1 cellular context compared by ENCODE assay signal in the genomic region with DNA sequence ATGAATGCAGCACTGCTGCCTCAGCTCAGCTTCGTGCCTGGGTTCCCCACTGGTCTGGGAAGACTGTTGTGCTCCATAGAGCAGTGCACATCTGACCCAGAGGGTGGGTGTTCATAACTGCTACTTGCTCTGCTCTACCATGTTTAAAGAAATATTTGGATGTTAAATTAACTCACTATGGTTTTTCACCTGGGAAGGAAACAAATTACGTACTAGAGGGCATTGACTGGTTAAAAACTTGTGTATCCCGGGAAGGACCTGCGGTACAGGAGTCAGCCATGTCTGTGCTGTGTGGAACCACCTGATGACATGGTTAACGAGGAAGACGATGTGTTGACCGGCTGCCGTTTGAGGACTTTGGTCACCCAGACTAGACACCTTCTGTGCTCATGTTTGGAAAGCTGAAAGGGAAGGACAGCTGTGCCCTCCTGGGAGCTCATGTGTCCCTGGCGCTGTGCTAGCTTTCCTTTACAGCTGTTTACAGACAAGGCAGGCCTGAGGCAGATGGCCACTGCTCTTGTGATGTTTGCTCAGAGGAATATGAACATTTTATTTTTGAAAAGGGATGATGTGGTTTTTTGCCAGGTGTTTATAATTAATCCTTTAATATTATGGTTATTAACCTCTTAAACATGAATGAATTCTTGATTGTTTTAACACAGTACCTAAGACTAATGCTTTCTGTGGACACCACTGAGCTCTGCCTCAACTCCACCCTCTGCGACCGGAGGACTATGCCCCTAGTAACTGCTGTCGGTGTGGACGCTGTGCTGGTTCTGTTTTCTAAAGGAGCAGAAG.
A peak's percentile ranks its signal among the peaks of the same experiment; 100 is the strongest.
TF ChIP-seq lines count a peak whose summit lies in the region.

No MANE protein-coding gene starts in this region.

TF ChIP-seq in HepG2, 621 proteins besides CTCF, POLR2A, EP300 and RAD21 (continued from another document and continues in another):
- no peak for TF ChIP-seq ZNF10 (CRISPR knock-in tag; IDR thresholded peaks at IDR 0.05; ENCODE audit: borderline replicate concordance, low read depth)
- TF ChIP-seq, protein P1, sequence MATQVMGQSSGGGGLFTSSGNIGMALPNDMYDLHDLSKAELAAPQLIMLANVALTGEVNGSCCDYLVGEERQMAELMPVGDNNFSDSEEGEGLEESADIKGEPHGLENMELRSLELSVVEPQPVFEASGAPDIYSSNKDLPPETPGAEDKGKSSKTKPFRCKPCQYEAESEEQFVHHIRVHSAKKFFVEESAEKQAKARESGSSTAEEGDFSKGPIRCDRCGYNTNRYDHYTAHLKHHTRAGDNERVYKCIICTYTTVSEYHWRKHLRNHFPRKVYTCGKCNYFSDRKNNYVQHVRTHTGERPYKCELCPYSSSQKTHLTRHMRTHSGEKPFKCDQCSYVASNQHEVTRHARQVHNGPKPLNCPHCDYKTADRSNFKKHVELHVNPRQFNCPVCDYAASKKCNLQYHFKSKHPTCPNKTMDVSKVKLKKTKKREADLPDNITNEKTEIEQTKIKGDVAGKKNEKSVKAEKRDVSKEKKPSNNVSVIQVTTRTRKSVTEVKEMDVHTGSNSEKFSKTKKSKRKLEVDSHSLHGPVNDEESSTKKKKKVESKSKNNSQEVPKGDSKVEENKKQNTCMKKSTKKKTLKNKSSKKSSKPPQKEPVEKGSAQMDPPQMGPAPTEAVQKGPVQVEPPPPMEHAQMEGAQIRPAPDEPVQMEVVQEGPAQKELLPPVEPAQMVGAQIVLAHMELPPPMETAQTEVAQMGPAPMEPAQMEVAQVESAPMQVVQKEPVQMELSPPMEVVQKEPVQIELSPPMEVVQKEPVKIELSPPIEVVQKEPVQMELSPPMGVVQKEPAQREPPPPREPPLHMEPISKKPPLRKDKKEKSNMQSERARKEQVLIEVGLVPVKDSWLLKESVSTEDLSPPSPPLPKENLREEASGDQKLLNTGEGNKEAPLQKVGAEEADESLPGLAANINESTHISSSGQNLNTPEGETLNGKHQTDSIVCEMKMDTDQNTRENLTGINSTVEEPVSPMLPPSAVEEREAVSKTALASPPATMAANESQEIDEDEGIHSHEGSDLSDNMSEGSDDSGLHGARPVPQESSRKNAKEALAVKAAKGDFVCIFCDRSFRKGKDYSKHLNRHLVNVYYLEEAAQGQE (IDR thresholded peaks at IDR 0.05; ENCODE audit: borderline replicate concordance in 1 of 2, low read depth in 1 of 2, low read length in 2 of 2): no peak
- TF ChIP-seq MLLT10 (CRISPR knock-in tag; IDR thresholded peaks at IDR 0.05): no peak
- TF ChIP-seq CERS6 (CRISPR knock-in tag; IDR thresholded peaks at IDR 0.05): no peak
- no peak for TF ChIP-seq ZNF124 (CRISPR knock-in tag; IDR thresholded peaks at IDR 0.05)
- TF ChIP-seq ZNF589 (CRISPR knock-in tag; conservative IDR thresholded peaks at IDR 0.05): no peak
- no peak for TF ChIP-seq RFX3 (CRISPR knock-in tag; IDR thresholded peaks at IDR 0.05)
- TF ChIP-seq GTF2F1 (IDR thresholded peaks at IDR 0.05; ENCODE audit: low read length): no peak
- TF ChIP-seq ZFP36L1 (CRISPR knock-in tag; IDR thresholded peaks at IDR 0.05): no peak
- TF ChIP-seq ZNF766 (CRISPR knock-in tag; IDR thresholded peaks at IDR 0.05; ENCODE audit: borderline replicate concordance): no peak
- no peak for TF ChIP-seq ZNF562 (CRISPR knock-in tag; IDR thresholded peaks at IDR 0.05; ENCODE audit: borderline replicate concordance)
- no peak for TF ChIP-seq SRSF9 (IDR thresholded peaks at IDR 0.05; ENCODE audit: borderline replicate concordance, insufficient read depth, low read depth, low read length, poor library complexity, severe bottlenecking)
- TF ChIP-seq, protein P2, sequence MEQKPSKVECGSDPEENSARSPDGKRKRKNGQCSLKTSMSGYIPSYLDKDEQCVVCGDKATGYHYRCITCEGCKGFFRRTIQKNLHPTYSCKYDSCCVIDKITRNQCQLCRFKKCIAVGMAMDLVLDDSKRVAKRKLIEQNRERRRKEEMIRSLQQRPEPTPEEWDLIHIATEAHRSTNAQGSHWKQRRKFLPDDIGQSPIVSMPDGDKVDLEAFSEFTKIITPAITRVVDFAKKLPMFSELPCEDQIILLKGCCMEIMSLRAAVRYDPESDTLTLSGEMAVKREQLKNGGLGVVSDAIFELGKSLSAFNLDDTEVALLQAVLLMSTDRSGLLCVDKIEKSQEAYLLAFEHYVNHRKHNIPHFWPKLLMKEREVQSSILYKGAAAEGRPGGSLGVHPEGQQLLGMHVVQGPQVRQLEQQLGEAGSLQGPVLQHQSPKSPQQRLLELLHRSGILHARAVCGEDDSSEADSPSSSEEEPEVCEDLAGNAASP (CRISPR knock-in tag; IDR thresholded peaks at IDR 0.05; ENCODE audit: borderline replicate concordance): peak; percentile 17; the same call in 1 of the 2 replicates
- no peak for TF ChIP-seq ZSCAN25 (CRISPR knock-in tag; IDR thresholded peaks at IDR 0.05)
- 0 out of 2 replicates have a peak, but pooled peaks have one; percentile 4 for TF ChIP-seq CEBPG (CRISPR knock-in tag; IDR thresholded peaks at IDR 0.05)
- no peak for TF ChIP-seq ZFP62 (CRISPR knock-in tag; IDR thresholded peaks at IDR 0.05)
- no peak for TF ChIP-seq NCOA5 (CRISPR knock-in tag; IDR thresholded peaks at IDR 0.05)
- TF ChIP-seq SALL2 (CRISPR knock-in tag; IDR thresholded peaks at IDR 0.05): no peak
- no peak for TF ChIP-seq ZNF615 (CRISPR knock-in tag; IDR thresholded peaks at IDR 0.05; ENCODE audit: borderline replicate concordance)
- TF ChIP-seq PHF20 (CRISPR knock-in tag; IDR thresholded peaks at IDR 0.05): 0 out of 2 replicates have a peak, but pooled peaks have one; percentile 33
- TF ChIP-seq SALL1 (CRISPR knock-in tag; IDR thresholded peaks at IDR 0.05): peak; percentile 88
- TF ChIP-seq JUND (CRISPR knock-in tag; IDR thresholded peaks at IDR 0.05): no peak
- no peak for TF ChIP-seq ZBTB3 (CRISPR knock-in tag; IDR thresholded peaks at IDR 0.05; ENCODE audit: borderline replicate concordance, low read depth)
- no peak for TF ChIP-seq ZNF337 (CRISPR knock-in tag; IDR thresholded peaks at IDR 0.05; ENCODE audit: borderline replicate concordance, low read depth)
- 0 out of 2 replicates have a peak, but pooled peaks have one; percentile 12 for TF ChIP-seq POGZ (CRISPR knock-in tag; IDR thresholded peaks at IDR 0.05)
- TF ChIP-seq MTF1 (CRISPR knock-in tag; IDR thresholded peaks at IDR 0.05): no peak
- TF ChIP-seq RARA (CRISPR knock-in tag; IDR thresholded peaks at IDR 0.05): peak; percentile 80
- TF ChIP-seq ZNF331 (CRISPR knock-in tag; IDR thresholded peaks at IDR 0.05): no peak
- no peak for TF ChIP-seq ZNF543 (CRISPR knock-in tag; IDR thresholded peaks at IDR 0.05)
- TF ChIP-seq SP2 (CRISPR knock-in tag; IDR thresholded peaks at IDR 0.05): no peak
- no peak for TF ChIP-seq NPAS2 (CRISPR knock-in tag; IDR thresholded peaks at IDR 0.05; ENCODE audit: borderline replicate concordance)
- TF ChIP-seq ZNF577 (CRISPR knock-in tag; IDR thresholded peaks at IDR 0.05; ENCODE audit: borderline replicate concordance, low read depth): no peak
- no peak; the same call in 1 of the 2 replicates for TF ChIP-seq NR2F6 (IDR thresholded peaks at IDR 0.05)
- peak; percentile 59 for TF ChIP-seq NR2F6 (CRISPR knock-in tag; IDR thresholded peaks at IDR 0.05)
- TF ChIP-seq, protein P3, sequence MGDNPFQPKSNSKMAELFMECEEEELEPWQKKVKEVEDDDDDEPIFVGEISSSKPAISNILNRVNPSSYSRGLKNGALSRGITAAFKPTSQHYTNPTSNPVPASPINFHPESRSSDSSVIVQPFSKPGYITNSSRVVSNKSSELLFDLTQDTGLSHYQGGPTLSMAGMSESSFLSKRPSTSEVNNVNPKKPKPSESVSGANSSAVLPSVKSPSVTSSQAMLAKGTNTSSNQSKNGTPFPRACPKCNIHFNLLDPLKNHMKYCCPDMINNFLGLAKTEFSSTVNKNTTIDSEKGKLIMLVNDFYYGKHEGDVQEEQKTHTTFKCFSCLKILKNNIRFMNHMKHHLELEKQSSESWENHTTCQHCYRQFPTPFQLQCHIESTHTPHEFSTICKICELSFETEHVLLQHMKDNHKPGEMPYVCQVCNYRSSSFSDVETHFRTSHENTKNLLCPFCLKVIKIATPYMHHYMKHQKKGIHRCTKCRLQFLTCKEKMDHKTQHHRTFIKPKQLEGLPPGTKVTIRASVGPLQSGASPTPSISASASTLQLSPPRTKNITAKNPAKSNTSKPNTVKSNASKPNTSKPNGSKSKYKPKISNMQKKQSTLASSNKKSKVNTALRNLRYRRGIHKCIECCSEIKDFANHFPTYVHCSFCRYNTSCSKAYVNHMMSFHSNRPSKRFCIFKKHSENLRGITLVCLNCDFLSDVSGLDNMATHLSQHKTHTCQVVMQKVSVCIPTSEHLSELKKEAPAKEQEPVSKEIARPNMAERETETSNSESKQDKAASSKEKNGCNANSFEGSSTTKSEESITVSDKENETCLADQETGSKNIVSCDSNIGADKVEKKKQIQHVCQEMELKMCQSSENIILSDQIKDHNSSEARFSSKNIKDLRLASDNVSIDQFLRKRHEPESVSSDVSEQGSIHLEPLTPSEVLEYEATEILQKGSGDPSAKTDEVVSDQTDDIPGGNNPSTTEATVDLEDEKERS (CRISPR knock-in tag; IDR thresholded peaks at IDR 0.05): no peak
- 0 out of 2 replicates have a peak, but pooled peaks have one; percentile 21 for TF ChIP-seq ZNF225 (CRISPR knock-in tag; IDR thresholded peaks at IDR 0.05)
- TF ChIP-seq TCF7L2 (IDR thresholded peaks at IDR 0.05; ENCODE audit: low read depth, low read length): no peak
- no peak for TF ChIP-seq FOXP1 (IDR thresholded peaks at IDR 0.05)
- TF ChIP-seq FOXP1 (CRISPR knock-in tag; IDR thresholded peaks at IDR 0.05): peak; percentile 58; the same call in 1 of the 2 replicates
- TF ChIP-seq CENPT (CRISPR knock-in tag; IDR thresholded peaks at IDR 0.05; ENCODE audit: low read depth): no peak
- TF ChIP-seq AHDC1 (CRISPR knock-in tag; IDR thresholded peaks at IDR 0.05; ENCODE audit: borderline replicate concordance): 0 out of 2 replicates have a peak, but pooled peaks have one; percentile 23
- peak; percentile 70; the same call in 1 of the 2 replicates for TF ChIP-seq SPEN (CRISPR knock-in tag; IDR thresholded peaks at IDR 0.05; ENCODE audit: low read depth)
- TF ChIP-seq NRL (CRISPR knock-in tag; IDR thresholded peaks at IDR 0.05; ENCODE audit: borderline replicate concordance): no peak; the same call in 1 of the 2 replicates
- TF ChIP-seq DNMT3B (CRISPR knock-in tag; conservative IDR thresholded peaks at IDR 0.05): no peak; the same call in 1 of the 2 replicates
- TF ChIP-seq, protein P4, sequence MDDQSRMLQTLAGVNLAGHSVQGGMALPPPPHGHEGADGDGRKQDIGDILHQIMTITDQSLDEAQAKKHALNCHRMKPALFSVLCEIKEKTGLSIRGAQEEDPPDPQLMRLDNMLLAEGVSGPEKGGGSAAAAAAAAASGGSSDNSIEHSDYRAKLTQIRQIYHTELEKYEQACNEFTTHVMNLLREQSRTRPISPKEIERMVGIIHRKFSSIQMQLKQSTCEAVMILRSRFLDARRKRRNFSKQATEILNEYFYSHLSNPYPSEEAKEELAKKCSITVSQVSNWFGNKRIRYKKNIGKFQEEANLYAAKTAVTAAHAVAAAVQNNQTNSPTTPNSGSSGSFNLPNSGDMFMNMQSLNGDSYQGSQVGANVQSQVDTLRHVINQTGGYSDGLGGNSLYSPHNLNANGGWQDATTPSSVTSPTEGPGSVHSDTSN (CRISPR knock-in tag; IDR thresholded peaks at IDR 0.05; ENCODE audit: borderline replicate concordance): no peak
- no peak for TF ChIP-seq ZFP91 (CRISPR knock-in tag; IDR thresholded peaks at IDR 0.05; ENCODE audit: borderline replicate concordance)
